Comparison of ENCODE assay signal across 17 cellular contexts in the genomic region with DNA sequence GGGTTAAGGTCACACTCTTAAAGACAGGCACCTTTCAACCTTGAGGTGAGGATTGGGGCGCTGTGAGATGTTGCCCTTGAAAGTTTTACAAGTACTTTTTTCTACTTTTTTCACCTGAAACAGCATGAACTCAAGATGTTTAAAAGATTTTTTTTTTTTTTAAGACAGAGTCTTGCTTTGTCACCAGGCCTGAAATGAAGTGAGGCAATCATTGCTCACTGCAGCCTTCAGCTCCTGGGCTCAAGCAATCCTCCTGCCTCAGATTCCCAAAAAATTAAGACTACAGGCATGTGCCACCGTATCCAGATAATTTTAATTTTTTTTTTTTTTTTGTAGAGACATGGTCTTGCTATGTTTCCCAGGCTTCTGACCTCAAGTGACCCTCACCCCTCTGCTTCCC.
"Had no signal": no experiment of that assay in that cellular context is flagged by ENCODE, and none has a peak within 500 bp of the region (broad histone marks: within the 10 kb centered on the region; RNA-seq: fewer than 3 reads in every experiment).

No MANE protein-coding gene starts in this region.

- H3K4me3 ChIP-seq: dorsolateral prefrontal cortex, mucosa of descending colon, right atrium auricular region, sigmoid colon, skin epidermis, suprapubic skin, thyroid gland had no signal

- H3K9me3 ChIP-seq: mucosa of descending colon, right atrium auricular region, sigmoid colon, suprapubic skin, thyroid gland had no signal

- ATAC-seq: mucosa of descending colon; naive thymus-derived CD8-positive, alpha-beta T cell had no signal

- H3K4me1 ChIP-seq: right atrium auricular region, sigmoid colon, suprapubic skin, thyroid gland had no signal

- DNase-seq: cortex of kidney; dorsolateral prefrontal cortex; effector CD8-positive, alpha-beta T cell; hippocampal formation; kidney glomerular epithelial cell; mammary epithelial cell; mucosa of descending colon; naive thymus-derived CD8-positive, alpha-beta T cell; posterior cingulate gyrus; sigmoid colon; stimulated activated CD4-positive, alpha-beta T cell treated with anti-CD3 and anti-CD28 coated beads, Interleukin-12 subunit alpha, Interleukin-12 subunit beta, amount 100 ng/mL, for 4 hours; stimulated activated CD4-positive, alpha-beta T cell treated with anti-CD3 and anti-CD28 coated beads, Interleukin-2, amount 100 ng/mL, for 48 hours; stimulated activated naive CD4-positive, alpha-beta T cell treated with Interleukin-2 at 50 U/mL for 16 hours; thyroid gland had no signal

- H3K27me3 ChIP-seq: dorsolateral prefrontal cortex, right atrium auricular region, sigmoid colon, suprapubic skin, thyroid gland had no signal

- H3K27ac ChIP-seq: dorsolateral prefrontal cortex, right atrium auricular region, sigmoid colon, suprapubic skin, thyroid gland had no signal

- H3K36me3 ChIP-seq: right atrium auricular region, sigmoid colon, suprapubic skin, thyroid gland had no signal
